2 cellular contexts compared by ENCODE assay signal in genomic region chr1:15668089-15668754, GRCh38.
TF ChIP-seq lines count a peak whose summit lies in the region.

No MANE protein-coding gene starts in this region.

TF ChIP-seq in IMR-90, 13 proteins besides CTCF, POLR2A, EP300 and RAD21:
- TF ChIP-seq CEBPB (IDR thresholded peaks at IDR 0.05; ENCODE audit: low read depth, low read length) (no peak), RFX5 (IDR thresholded peaks at IDR 0.05; ENCODE audit: low read depth, low read length) (no peak), CHD1 (IDR thresholded peaks at IDR 0.05; ENCODE audit: low read depth, low read length) (no peak), RCOR1 (IDR thresholded peaks at IDR 0.05; ENCODE audit: insufficient replicate concordance, low read length) (no peak), ELK1 (IDR thresholded peaks at IDR 0.05; ENCODE audit: borderline replicate concordance, low read depth, low read length) (no peak), SMC3 (IDR thresholded peaks at IDR 0.05; ENCODE audit: low read depth, low read length) (no peak), BHLHE40 (IDR thresholded peaks at IDR 0.05; ENCODE audit: low read depth, low read length) (no peak), FOS (IDR thresholded peaks at IDR 0.05; ENCODE audit: low read depth, low read length) (no peak), NFE2L2 (IDR thresholded peaks at IDR 0.05; ENCODE audit: low read depth, low read length) (no peak), MAZ (IDR thresholded peaks at IDR 0.05; ENCODE audit: borderline replicate concordance, low read depth, low read length) (no peak)
- TF ChIP-seq, protein P1, sequence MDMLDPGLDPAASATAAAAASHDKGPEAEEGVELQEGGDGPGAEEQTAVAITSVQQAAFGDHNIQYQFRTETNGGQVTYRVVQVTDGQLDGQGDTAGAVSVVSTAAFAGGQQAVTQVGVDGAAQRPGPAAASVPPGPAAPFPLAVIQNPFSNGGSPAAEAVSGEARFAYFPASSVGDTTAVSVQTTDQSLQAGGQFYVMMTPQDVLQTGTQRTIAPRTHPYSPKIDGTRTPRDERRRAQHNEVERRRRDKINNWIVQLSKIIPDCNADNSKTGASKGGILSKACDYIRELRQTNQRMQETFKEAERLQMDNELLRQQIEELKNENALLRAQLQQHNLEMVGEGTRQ (IDR thresholded peaks at IDR 0.05; ENCODE audit: low read depth, low read length) = no peak
TF ChIP-seq in IMR-90: peak in this region for 0.

TF ChIP-seq in HepG2, 621 proteins besides CTCF, POLR2A, EP300 and RAD21:
- TF ChIP-seq KAT2B (IDR thresholded peaks at IDR 0.05; ENCODE audit: borderline replicate concordance, low read depth, low read length) (peak; percentile 64; the same call in 1 of the 2 replicates), GLI4 (CRISPR knock-in tag; IDR thresholded peaks at IDR 0.05; ENCODE audit: borderline replicate concordance) (no peak)
TF ChIP-seq in HepG2: peak in this region for 1.
